In genomic region chr11:68609761-68610160, GRCh38 we compare ENCODE assay signal across 16 cellular contexts.
"Had no signal": no experiment of that assay in that cellular context is flagged by ENCODE, and none has a peak within 500 bp of the region (broad histone marks: within the 10 kb centered on the region; RNA-seq: fewer than 3 reads in every experiment).

No MANE protein-coding gene starts in this region.

- H3K9me3 ChIP-seq: ascending aorta, breast epithelium, gastrocnemius medialis, heart left ventricle, lower lobe of right lung, pancreas had no signal

- H3K27ac Mint-ChIP-seq: mesothelial cell of epicardium; stimulated activated memory B cell treated with anti-CD40 and anti-IgM and Interleukin-4, amounts not matched to agents 10 μg/mL and 1 μg/mL and 100 μg/mL, for 72 hours had no signal

- H3K9me3 Mint-ChIP-seq: effector memory CD8-positive, alpha-beta T cell; mesothelial cell of epicardium; neural crest cell; stimulated activated memory B cell treated with anti-CD40 and anti-IgM and Interleukin-4, amounts not matched to agents 10 μg/mL and 1 μg/mL and 100 μg/mL, for 72 hours had no signal

- DNase-seq: activated CD4-positive, alpha-beta T cell treated with anti-CD3 and anti-CD28 coated beads, Interleukin-2, amount 50 U/mL, for 1 hour; activated CD8-positive, alpha-beta memory T cell treated with anti-CD3 and anti-CD28 coated beads for 24 hours; dermis blood vessel endothelial cell; effector memory CD8-positive, alpha-beta T cell; gastrocnemius medialis; heart left ventricle; lower lobe of right lung; pancreas; T-helper 1 cell; WERI-Rb-1 had no signal

- H3K27ac ChIP-seq: ascending aorta, breast epithelium, heart left ventricle, lower lobe of right lung, pancreas, tibial nerve, WERI-Rb-1 had no signal

- ATAC-seq: effector memory CD8-positive, alpha-beta T cell; heart left ventricle; pancreas; stimulated activated memory B cell treated with anti-CD40 and anti-IgM and Interleukin-4, amounts not matched to agents 10 μg/mL and 1 μg/mL and 100 μg/mL, for 72 hours had no signal

- H3K4me3 ChIP-seq: ascending aorta, breast epithelium, gastrocnemius medialis, heart left ventricle, lower lobe of right lung, pancreas, tibial nerve had no signal

- H3K27me3 Mint-ChIP-seq: effector memory CD8-positive, alpha-beta T cell; stimulated activated memory B cell treated with anti-CD40 and anti-IgM and Interleukin-4, amounts not matched to agents 10 μg/mL and 1 μg/mL and 100 μg/mL, for 72 hours had no signal

- H3K4me1 ChIP-seq: ascending aorta, breast epithelium, gastrocnemius medialis, heart left ventricle, lower lobe of right lung, pancreas, tibial nerve had no signal

- H3K27me3 ChIP-seq: ascending aorta, breast epithelium, gastrocnemius medialis, heart left ventricle, pancreas, tibial nerve had no signal

- H3K4me3 Mint-ChIP-seq: effector memory CD8-positive, alpha-beta T cell; mesothelial cell of epicardium; neural crest cell; stimulated activated memory B cell treated with anti-CD40 and anti-IgM and Interleukin-4, amounts not matched to agents 10 μg/mL and 1 μg/mL and 100 μg/mL, for 72 hours had no signal

- H3K4me1 Mint-ChIP-seq: mesothelial cell of epicardium; neural crest cell; stimulated activated memory B cell treated with anti-CD40 and anti-IgM and Interleukin-4, amounts not matched to agents 10 μg/mL and 1 μg/mL and 100 μg/mL, for 72 hours had no signal
